Comparison of ENCODE assay signal across 27 cellular contexts in genomic region chr4:161237495-161237894, GRCh38.
"Had no signal": no experiment of that assay in that cellular context is flagged by ENCODE, and none has a peak within 500 bp of the region (broad histone marks: within the 10 kb centered on the region; RNA-seq: fewer than 3 reads in every experiment).

No MANE protein-coding gene starts in this region.

- H2AFZ ChIP-seq: neural progenitor cell had no signal

- H3K27ac Mint-ChIP-seq: natural killer cell; nephron; neural progenitor cell; stimulated activated effector memory CD8-positive, alpha-beta T cell treated with anti-CD3 and anti-CD28 coated beads, Interleukin-12 subunit alpha, Interleukin-12 subunit beta, amount 100 ng/mL, for 72 hours; stimulated activated naive B cell treated with anti-CD40 and anti-IgM and Interleukin-4, amounts not matched to agents 10 μg/mL and 1 μg/mL and 100 μg/mL, for 72 hours; stimulated activated naive CD8-positive, alpha-beta T cell treated with anti-CD3 and anti-CD28 coated beads, Interleukin-15, Interleukin-2, amounts not matched to agents 100 ng/mL and 50 ng/mL, for 24 hours had no signal

- H3K27ac ChIP-seq: neural progenitor cell, neutrophil, pancreas, prostate gland, right lobe of liver, sigmoid colon, stomach, thoracic aorta, thyroid gland, tibial nerve, upper lobe of left lung, vagina had no signal

- H3K4me1 ChIP-seq: neural progenitor cell, pancreas, prostate gland, right lobe of liver, sigmoid colon, stomach, thyroid gland, tibial nerve, upper lobe of left lung, vagina had no signal

- FAIRE-seq: pancreas, small intestine, urothelium cell line had no signal

- H3K9ac ChIP-seq: neural progenitor cell had no signal

- H3K4me3 Mint-ChIP-seq: natural killer cell; nephron; neural progenitor cell; stimulated activated effector memory CD8-positive, alpha-beta T cell treated with anti-CD3 and anti-CD28 coated beads, Interleukin-12 subunit alpha, Interleukin-12 subunit beta, amount 100 ng/mL, for 72 hours; stimulated activated naive B cell treated with anti-CD40 and anti-IgM and Interleukin-4, amounts not matched to agents 10 μg/mL and 1 μg/mL and 100 μg/mL, for 72 hours; stimulated activated naive CD8-positive, alpha-beta T cell treated with anti-CD3 and anti-CD28 coated beads, Interleukin-15, Interleukin-2, amounts not matched to agents 100 ng/mL and 50 ng/mL, for 24 hours had no signal

- H3K36me3 ChIP-seq: neural progenitor cell, neutrophil, pancreas, prostate gland, right lobe of liver, sigmoid colon, stomach, thoracic aorta, thyroid gland, tibial nerve, upper lobe of left lung, vagina had no signal

- H3K9me3 ChIP-seq: neutrophil, pancreas, prostate gland, right lobe of liver, sigmoid colon, stomach, thoracic aorta, thyroid gland, tibial nerve, upper lobe of left lung, vagina had no signal

- H3K4me3 ChIP-seq: neural progenitor cell, pancreas, prostate gland, right lobe of liver, sigmoid colon, stomach, thoracic aorta, thyroid gland, tibial nerve, upper lobe of left lung, vagina had no signal

- H3K9me3 Mint-ChIP-seq: neural progenitor cell had no signal

- H3K27me3 Mint-ChIP-seq: stimulated activated naive B cell treated with anti-CD40 and anti-IgM and Interleukin-4, amounts not matched to agents 10 μg/mL and 1 μg/mL and 100 μg/mL, for 72 hours; stimulated activated naive CD8-positive, alpha-beta T cell treated with anti-CD3 and anti-CD28 coated beads, Interleukin-15, Interleukin-2, amounts not matched to agents 100 ng/mL and 50 ng/mL, for 24 hours had no signal

- ATAC-seq: natural killer cell; pancreas; right cardiac atrium; right lobe of liver; stimulated activated effector memory CD8-positive, alpha-beta T cell treated with anti-CD3 and anti-CD28 coated beads, Interleukin-12 subunit alpha, Interleukin-12 subunit beta, amount 100 ng/mL, for 72 hours; stimulated activated naive B cell treated with anti-CD40 and anti-IgM and Interleukin-4, amounts not matched to agents 10 μg/mL and 1 μg/mL and 100 μg/mL, for 72 hours had no signal

- DNase-seq: natural killer cell; nucleus accumbens; pancreas; right cardiac atrium; right lobe of liver; sigmoid colon; small intestine; stimulated activated CD4-positive, alpha-beta T cell treated with anti-CD3 and anti-CD28 coated beads, Interleukin-15, amount 100 ng/mL, for 24 hours; stimulated activated CD4-positive, alpha-beta T cell treated with anti-CD3 and anti-CD28 coated beads, Interleukin-2, amount 100 ng/mL, for 24 hours; stimulated activated CD4-positive, alpha-beta T cell treated with anti-CD3 and anti-CD28 coated beads, Interleukin-2, amount 100 ng/mL, for 48 hours; stimulated activated CD4-positive, alpha-beta T cell treated with anti-CD3 and anti-CD28 coated beads, Interleukin-4, amount 100 ng/mL, for 24 hours; stimulated activated naive B cell treated with anti-CD40 and anti-IgM and Interleukin-4, amounts not matched to agents 10 μg/mL and 1 μg/mL and 100 μg/mL, for 72 hours; stimulated activated naive CD4-positive, alpha-beta T cell treated with Interleukin-2 at 50 U/mL for 16 hours; stomach; thyroid gland; trophoblast cell; upper lobe of left lung had no signal

- H3K27me3 ChIP-seq: neural progenitor cell, neutrophil, pancreas, right lobe of liver, sigmoid colon, stomach, thyroid gland, tibial nerve, upper lobe of left lung, vagina had no signal

- H3K4me1 Mint-ChIP-seq: natural killer cell; nephron; neural progenitor cell; stimulated activated effector memory CD8-positive, alpha-beta T cell treated with anti-CD3 and anti-CD28 coated beads, Interleukin-12 subunit alpha, Interleukin-12 subunit beta, amount 100 ng/mL, for 72 hours; stimulated activated naive B cell treated with anti-CD40 and anti-IgM and Interleukin-4, amounts not matched to agents 10 μg/mL and 1 μg/mL and 100 μg/mL, for 72 hours had no signal

- H3K4me2 ChIP-seq: neural progenitor cell had no signal

- H3K36me3 Mint-ChIP-seq: natural killer cell; neural progenitor cell; stimulated activated effector memory CD8-positive, alpha-beta T cell treated with anti-CD3 and anti-CD28 coated beads, Interleukin-12 subunit alpha, Interleukin-12 subunit beta, amount 100 ng/mL, for 72 hours; stimulated activated naive B cell treated with anti-CD40 and anti-IgM and Interleukin-4, amounts not matched to agents 10 μg/mL and 1 μg/mL and 100 μg/mL, for 72 hours had no signal
